ENCODE assay signal across 8 cellular contexts in genomic region chr22:39556970-39557811, GRCh38. TPM values are rescaled to one million over a fixed set of nuclear protein-coding genes. Genes with fewer than 3 reads are reported as not detected.
A peak's percentile ranks its signal among the peaks of the same experiment; 100 is the strongest.
DNase-seq lines count a peak whose midpoint lies in the region; ATAC-seq, FAIRE-seq and TF ChIP-seq lines count a peak whose summit lies in the region.

No MANE protein-coding gene starts in this region.

- H3K9me2 ChIP-seq in Karpas-422 (replicated peaks; ENCODE audit: insufficient read depth, low read length): no peaks in the 10 kb centered on the region

- H3K9me3 Mint-ChIP-seq in activated naive CD4-positive, alpha-beta T cell treated with anti-CD3 and anti-CD28 coated beads, Interleukin-2, amount 10 ng/mL, durations not matched to agents 7 days and 5 days: no peaks in the 10 kb centered on the region

- FAIRE-seq in small intestine (lab: Jason Lieb, UNC): no peak

- H3K4me3 ChIP-seq in A673 (ENCODE audit: low read depth, low read length, poor library complexity, severe bottlenecking) (peak overlapping the region; percentile 38), small intestine (ENCODE audit: low read depth in 1 of 2, low read length in 2 of 2) (peak overlapping the region in 1 of 2 donors; percentile 27), Karpas-422 (ENCODE audit: low read length) (no peak overlapping the region)

- peaks cover 5% of the 10 kb centered on the region for H3K4me1 Mint-ChIP-seq in activated naive CD4-positive, alpha-beta T cell treated with anti-CD3 and anti-CD28 coated beads, Interleukin-2, amount 10 ng/mL, durations not matched to agents 7 days and 5 days

- DNase-seq in A673 (ENCODE audit: low spot score) (peak; percentile 49), NCI-H1105 (lab: John Stamatoyannopoulos, UW) (peak; percentile 17), left kidney (ENCODE audit: low read depth, low spot score) (peak; percentile 66), small intestine (no peak), Karpas-422 (no peak)
- DNase-seq in activated naive CD4-positive, alpha-beta T cell treated with anti-CD3 and anti-CD28 coated beads, Interleukin-2, amount 10 ng/mL, durations not matched to agents 7 days and 5 days: peak; percentile 66
- peak; percentile 46 for DNase-seq in stimulated activated naive CD8-positive, alpha-beta T cell treated with anti-CD3 and anti-CD28 coated beads, Interleukin-15, Interleukin-2, amounts not matched to agents 100 U/mL and 50 U/mL, for 24 hours

- H3K4me3 Mint-ChIP-seq in activated naive CD4-positive, alpha-beta T cell treated with anti-CD3 and anti-CD28 coated beads, Interleukin-2, amount 10 ng/mL, durations not matched to agents 7 days and 5 days: peak overlapping the region; percentile 35

- intact Hi-C loops in A673 (cut with micrococcal nuclease; ENCODE audit: unreplicated experiment): no loop called here

- H3K79me2 ChIP-seq in Karpas-422 (ENCODE audit: low read length): no peaks in the 10 kb centered on the region

- ATAC-seq in stimulated activated naive CD8-positive, alpha-beta T cell treated with anti-CD3 and anti-CD28 coated beads, Interleukin-15, Interleukin-2, amounts not matched to agents 100 U/mL and 50 U/mL, for 24 hours: peak; percentile 44
- no peak for ATAC-seq in HG03342 (IDR thresholded peaks at IDR 0.05; ENCODE audit: unreplicated experiment)

- no peak overlapping the region for H3K27ac ChIP-seq in A673 (ENCODE audit: low read depth, low read length, poor library complexity, severe bottlenecking)
- no peak overlapping the region for H3K27ac ChIP-seq in small intestine (ENCODE audit: low read depth in 1 of 2, low read length in 1 of 2)
- no peak overlapping the region for H3K27ac ChIP-seq in Karpas-422 (ENCODE audit: low read length)

- WGBS in small intestine, 3 donors: 6 to 10% (median 7%) methylated on average over 43 to 67 of the region's 67 CpGs

- H3K9me3 ChIP-seq in A673 (ENCODE audit: low read depth, low read length, poor library complexity, severe bottlenecking) (no peaks in the 10 kb centered on the region), small intestine (ENCODE audit: control insufficient read depth, low read depth) (no peaks in the 10 kb centered on the region), Karpas-422 (ENCODE audit: low read length) (no peaks in the 10 kb centered on the region)

- H3K36me3 ChIP-seq in A673 (ENCODE audit: insufficient read depth, low read length, poor library complexity, severe bottlenecking): no peaks in the 10 kb centered on the region
- no peaks in the 10 kb centered on the region for H3K36me3 ChIP-seq in small intestine (ENCODE audit: control insufficient read depth in 2 of 2, insufficient read depth in 2 of 2, low read length in 2 of 2)
- no peaks in the 10 kb centered on the region for H3K36me3 ChIP-seq in Karpas-422 (ENCODE audit: insufficient read depth, low read length)

- no peak overlapping the region for H3K9ac ChIP-seq in Karpas-422 (ENCODE audit: low read length)

- no peaks in the 10 kb centered on the region for H4K20me1 ChIP-seq in Karpas-422 (ENCODE audit: insufficient read depth, low read depth, low read length)

- H3K4me1 ChIP-seq in A673 (ENCODE audit: insufficient read depth, low read length, poor library complexity, severe bottlenecking) (no peaks in the 10 kb centered on the region), small intestine (ENCODE audit: control insufficient read depth in 2 of 2, insufficient read depth in 1 of 2, low read depth in 1 of 2, low read length in 1 of 2) (no peaks in the 10 kb centered on the region), Karpas-422 (ENCODE audit: low read length) (no peaks in the 10 kb centered on the region)

- H3K27ac Mint-ChIP-seq in activated naive CD4-positive, alpha-beta T cell treated with anti-CD3 and anti-CD28 coated beads, Interleukin-2, amount 10 ng/mL, durations not matched to agents 7 days and 5 days: no peak overlapping the region

- peaks cover 36% of the 10 kb centered on the region for H3K27me3 ChIP-seq in A673 (replicated peaks; ENCODE audit: insufficient read depth, low read depth, low read length, poor library complexity)
- H3K27me3 ChIP-seq in small intestine (ENCODE audit: control insufficient read depth in 2 of 2, insufficient read depth in 2 of 2, low read length in 2 of 2): peaks cover 3 to 21% of the 10 kb centered on the region in 2 donors
- no peaks in the 10 kb centered on the region for H3K27me3 ChIP-seq in Karpas-422 (ENCODE audit: low read length)

- BruUV-seq in A673 (replicated peaks; lab: Mats Ljungman, UMichigan): no TSS peak

- POLR2A ChIA-PET in A673 (lab: Charles Lee; ENCODE audit: low non-redundant PET): no interaction called here

- no peak overlapping the region for H3K4me2 ChIP-seq in Karpas-422 (ENCODE audit: low read depth, low read length, poor library complexity, severe bottlenecking)

- CTCF ChIA-PET in A673 (lab: Charles Lee): no interaction called here
- CTCF ChIA-PET in activated naive CD4-positive, alpha-beta T cell treated with anti-CD3 and anti-CD28 coated beads, Interleukin-2, amount 10 ng/mL, durations not matched to agents 7 days and 5 days (lab: Charles Lee): interaction anchor here (0.9 to 4.2 kb wide), 3 partner anchors 22 to 467 kb away, joined by 3 to 31 read pairs (median 7); no protein-coding TSS in a partner anchor

- no peak overlapping the region for H2AFZ ChIP-seq in Karpas-422 (ENCODE audit: low read length)

- no peaks in the 10 kb centered on the region for H3K36me3 Mint-ChIP-seq in activated naive CD4-positive, alpha-beta T cell treated with anti-CD3 and anti-CD28 coated beads, Interleukin-2, amount 10 ng/mL, durations not matched to agents 7 days and 5 days

- H3K27me3 Mint-ChIP-seq in activated naive CD4-positive, alpha-beta T cell treated with anti-CD3 and anti-CD28 coated beads, Interleukin-2, amount 10 ng/mL, durations not matched to agents 7 days and 5 days: peaks cover 93% of the 10 kb centered on the region

- TF ChIP-seq CTCF in A673 (conservative IDR thresholded peaks at IDR 0.05; ENCODE audit: low read depth, low read length): peak; percentile 45

RNA-seq across cellular contexts. Expression of gene CACNA1I, which starts 13.4 kb away (rescaled TPM):
- 0.90 and 1.4 TPM in 2 replicates for total RNA-seq in A673 (2021)
- polyA plus RNA-seq in small intestine: under 1 TPM in 2 of 3 donors, not detected in 1; under 0.01 to 0.18 TPM
- not detected in 2 replicates for total RNA-seq in Karpas-422 (2014; rRNA removed; shearing (Covaris generic); ENCODE audit: low replicate concordance)

RNA-seq across cellular contexts. Expression of gene RPS19BP1, which starts 24.6 kb away (rescaled TPM):
- 93.5 and 97.2 TPM in 2 replicates for total RNA-seq in A673 (2021)
- polyA plus RNA-seq in small intestine: 100 to 1,000 TPM; 179 to 186 (median 183) TPM
- total RNA-seq in Karpas-422 (2014; rRNA removed; shearing (Covaris generic); ENCODE audit: low replicate concordance): 91.1 and 198 TPM in 2 replicates

RNA-seq across cellular contexts. Expression of gene ATF4, which starts 36.8 kb away (rescaled TPM):
- total RNA-seq in A673 (2021): 476 and 573 TPM in 2 replicates
- 100 to 1,000 TPM; 471 to 709 (median 539) TPM for polyA plus RNA-seq in small intestine
- 543 and 666 TPM in 2 replicates for total RNA-seq in Karpas-422 (2014; rRNA removed; shearing (Covaris generic); ENCODE audit: low replicate concordance)

RNA-seq across cellular contexts. Expression of gene MIEF1, which starts 55.1 kb away (rescaled TPM):
- 47.1 and 55.1 TPM in 2 replicates for total RNA-seq in A673 (2021)
- polyA plus RNA-seq in small intestine: 10 to 100 TPM; 12.2 to 22.1 (median 15.4) TPM
- total RNA-seq in Karpas-422 (2014; rRNA removed; shearing (Covaris generic); ENCODE audit: low replicate concordance): 23.2 and 25.0 TPM in 2 replicates

Comparison
In these comparisons a context has a peak if more than half of its experiments do, and no peak if none do; other contexts are left out.
1. DNase-seq: peak in A673 (single experiment), NCI-H1105 (single experiment), activated naive CD4-positive, alpha-beta T cell treated with anti-CD3 and anti-CD28 coated beads, Interleukin-2, amount 10 ng/mL, durations not matched to agents 7 days and 5 days (single experiment), left kidney (single experiment) and stimulated activated naive CD8-positive, alpha-beta T cell treated with anti-CD3 and anti-CD28 coated beads, Interleukin-15, Interleukin-2, amounts not matched to agents 100 U/mL and 50 U/mL, for 24 hours (single experiment); none in small intestine (single experiment) and Karpas-422 (single experiment).